In genomic region chr11:133175111-133175510, GRCh38 we compare ENCODE assay signal across 30 cellular contexts.
DNase-seq lines count a peak whose midpoint lies in the region; ATAC-seq and TF ChIP-seq lines count a peak whose summit lies in the region.
"Had no signal": no experiment of that assay in that cellular context is flagged by ENCODE, and none has a peak within 500 bp of the region (broad histone marks: within the 10 kb centered on the region; RNA-seq: fewer than 3 reads in every experiment).

No MANE protein-coding gene starts in this region.

- ATAC-seq in GM18868 (IDR thresholded peaks at IDR 0.05; ENCODE audit: unreplicated experiment) = peak; percentile 84
- peak; percentile 74 for ATAC-seq in HG02798 (IDR thresholded peaks at IDR 0.05; ENCODE audit: poor library complexity, unreplicated experiment)
- peak; percentile 71 for ATAC-seq in HG03432 (IDR thresholded peaks at IDR 0.05; ENCODE audit: unreplicated experiment)
- ATAC-seq in GM19397 (IDR thresholded peaks at IDR 0.05; ENCODE audit: unreplicated experiment) = no peak
- ATAC-seq: activated CD4-positive, alpha-beta T cell treated with anti-CD3 and anti-CD28 coated beads for 36 hours; activated T-cell treated with anti-CD3 and anti-CD28 coated beads, Interleukin-2, amount 50 U/mL, for 72 hours; left colon; T-cell had no signal

- DNase-seq in suprapubic skin (ENCODE audit: low spot score in 2 of 2) (no peak), NCI-H1105 treated with DMSO at 0.1 percent for 48 hours (lab: John Stamatoyannopoulos, UW) (no peak), glutamatergic neuron (no peak)
- DNase-seq: activated CD4-positive, alpha-beta T cell treated with anti-CD3 and anti-CD28 coated beads for 36 hours; activated naive CD4-positive, alpha-beta T cell treated with anti-CD3 and anti-CD28 coated beads, Interleukin-2, amount 10 ng/mL, durations not matched to agents 7 days and 5 days; activated T-cell treated with anti-CD3 and anti-CD28 coated beads, Interleukin-2, amount 50 U/mL, for 72 hours; anterior cingulate cortex; caudate nucleus; dermis blood vessel endothelial cell; DND-41; head of caudate nucleus; Karpas-422; left colon; NCI-H1092 treated with DMSO at 0.1 percent for 48 hours; NCI-H2029 treated with DMSO at 0.1 percent for 48 hours; NCI-H345; nephron progenitor cell; PC-9; posterior cingulate gyrus; SIG-M5; stimulated activated CD4-positive, alpha-beta T cell treated with anti-CD3 and anti-CD28 coated beads, Interleukin-2, amount 100 ng/mL, for 48 hours; stimulated activated naive CD4-positive, alpha-beta T cell treated with Interleukin-2 at 50 U/mL for 16 hours; T-cell; thyroid gland had no signal

- H3K27me3 ChIP-seq in suprapubic skin = no peaks in the 10 kb centered on the region
- H3K27me3 ChIP-seq: thyroid gland had no signal

- peaks cover 3% of the 10 kb centered on the region for H3K27me3 Mint-ChIP-seq in glutamatergic neuron (ENCODE audit: unreplicated experiment)
- H3K27me3 Mint-ChIP-seq: activated naive CD4-positive, alpha-beta T cell treated with anti-CD3 and anti-CD28 coated beads, Interleukin-2, amount 10 ng/mL, durations not matched to agents 7 days and 5 days had no signal

- H3K27ac Mint-ChIP-seq in glutamatergic neuron (ENCODE audit: unreplicated experiment) = no peak overlapping the region
- H3K27ac Mint-ChIP-seq: activated CD4-positive, alpha-beta T cell treated with anti-CD3 and anti-CD28 coated beads for 36 hours; activated naive CD4-positive, alpha-beta T cell treated with anti-CD3 and anti-CD28 coated beads, Interleukin-2, amount 10 ng/mL, durations not matched to agents 7 days and 5 days; activated T-cell treated with anti-CD3 and anti-CD28 coated beads, Interleukin-2, amount 50 U/mL, for 72 hours; mesothelial cell of epicardium; nephron progenitor cell; T-cell had no signal

- no peak overlapping the region for H3K27ac ChIP-seq in suprapubic skin
- H3K27ac ChIP-seq: PC-9, skin epidermis, thyroid gland had no signal

- no peaks in the 10 kb centered on the region for H3K4me1 ChIP-seq in suprapubic skin
- H3K4me1 ChIP-seq: thyroid gland had no signal

- H3K9me3 ChIP-seq in suprapubic skin = no peaks in the 10 kb centered on the region
- H3K9me3 ChIP-seq: thyroid gland had no signal

- H3K36me3 ChIP-seq in suprapubic skin = no peaks in the 10 kb centered on the region
- H3K36me3 ChIP-seq: thyroid gland had no signal

- no peaks in the 10 kb centered on the region for H3K36me3 Mint-ChIP-seq in glutamatergic neuron (ENCODE audit: unreplicated experiment)
- H3K36me3 Mint-ChIP-seq: activated naive CD4-positive, alpha-beta T cell treated with anti-CD3 and anti-CD28 coated beads, Interleukin-2, amount 10 ng/mL, durations not matched to agents 7 days and 5 days; mesothelial cell of epicardium; T-cell had no signal

- no peak for TF ChIP-seq EP300 in suprapubic skin (IDR thresholded peaks at IDR 0.05)

- H3K9me3 Mint-ChIP-seq in glutamatergic neuron (ENCODE audit: unreplicated experiment) = peaks cover 3% of the 10 kb centered on the region
- H3K9me3 Mint-ChIP-seq: activated T-cell treated with anti-CD3 and anti-CD28 coated beads, Interleukin-2, amount 50 U/mL, for 72 hours; mesothelial cell of epicardium; nephron progenitor cell had no signal

- TF ChIP-seq POLR2A in suprapubic skin (IDR thresholded peaks at IDR 0.05) = no peak

- TF ChIP-seq CTCF in suprapubic skin (IDR thresholded peaks at IDR 0.05) (no peak), glutamatergic neuron (IDR thresholded peaks at IDR 0.05; ENCODE audit: partially characterized antibody, unreplicated experiment) (no peak)

- 81% methylated on average over 2 of the region's 2 CpGs for WGBS in suprapubic skin

- no peak overlapping the region for H3K4me3 ChIP-seq in suprapubic skin
- H3K4me3 ChIP-seq: PC-9, skin epidermis, thyroid gland had no signal

- H3K4me3 Mint-ChIP-seq in glutamatergic neuron (ENCODE audit: unreplicated experiment) = no peak overlapping the region
- H3K4me3 Mint-ChIP-seq: activated CD4-positive, alpha-beta T cell treated with anti-CD3 and anti-CD28 coated beads for 36 hours; activated naive CD4-positive, alpha-beta T cell treated with anti-CD3 and anti-CD28 coated beads, Interleukin-2, amount 10 ng/mL, durations not matched to agents 7 days and 5 days; activated T-cell treated with anti-CD3 and anti-CD28 coated beads, Interleukin-2, amount 50 U/mL, for 72 hours; mesothelial cell of epicardium; nephron progenitor cell; T-cell had no signal

- peaks cover 9% of the 10 kb centered on the region for H3K4me1 Mint-ChIP-seq in glutamatergic neuron (ENCODE audit: low read depth, unreplicated experiment)
- H3K4me1 Mint-ChIP-seq: activated CD4-positive, alpha-beta T cell treated with anti-CD3 and anti-CD28 coated beads for 36 hours; activated naive CD4-positive, alpha-beta T cell treated with anti-CD3 and anti-CD28 coated beads, Interleukin-2, amount 10 ng/mL, durations not matched to agents 7 days and 5 days; mesothelial cell of epicardium; T-cell had no signal
